Comparison of ENCODE assay signal across 1 cellular context in the genomic region with DNA sequence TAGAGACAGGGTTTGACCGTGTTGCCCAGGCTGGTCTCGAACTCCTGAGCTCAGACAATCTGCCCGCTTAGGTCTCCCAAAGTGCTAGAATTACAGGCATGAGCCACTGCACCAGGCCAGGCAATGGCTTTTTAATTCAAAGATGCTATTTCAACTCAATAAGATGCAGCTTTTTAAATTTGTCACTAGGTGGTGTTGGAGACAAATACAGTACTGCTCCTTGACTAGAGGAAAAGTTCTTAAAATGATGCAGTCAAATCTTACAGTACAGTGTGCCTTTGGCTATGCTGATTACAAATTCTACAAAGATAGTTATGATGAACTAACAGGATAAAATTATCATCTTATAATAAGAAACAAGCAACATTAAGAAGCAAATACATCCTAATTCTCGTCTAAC.
TF ChIP-seq lines count a peak whose summit lies in the region.

No MANE protein-coding gene starts in this region.

TF ChIP-seq in endothelial cell of umbilical vein, 7 proteins besides CTCF, POLR2A, EP300 and RAD21 (continued from another document):
- TF ChIP-seq EZH2 (IDR thresholded peaks at IDR 0.05; ENCODE audit: borderline replicate concordance, low read depth, low read length, severe bottlenecking): no peak
